Comparison of ENCODE assay signal across 24 cellular contexts in genomic region chr1:175963740-175964139, GRCh38.
"Had no signal": no experiment of that assay in that cellular context is flagged by ENCODE, and none has a peak within 500 bp of the region (broad histone marks: within the 10 kb centered on the region; RNA-seq: fewer than 3 reads in every experiment).

No MANE protein-coding gene starts in this region.

- H3K27me3 Mint-ChIP-seq: T-cell had no signal

- H3K27ac ChIP-seq: HL-60, KMS-11 had no signal

- H3K9me3 ChIP-seq: SK-N-SH had no signal

- H3K27ac Mint-ChIP-seq: T-cell had no signal

- DNase-seq: Kasumi-1, NCI-H1092, NCI-H1105 treated with DMSO at 0.1 percent for 48 hours, NCI-H1417 treated with DMSO at 0.1 percent for 48 hours, NCI-H146, NCI-H187, NCI-H2029, NCI-H2081 treated with DMSO at 0.1 percent for 48 hours, NCI-H2171, NCI-H226, NCI-H446, NCI-H510A, NCI-H524 treated with DMSO at 0.1 percent for 48 hours, NCI-H69, NCI-H774, RPMI8226, SHP77, SK-N-SH, SW 1271, T-cell had no signal

- H3K9ac ChIP-seq: KMS-11, SK-N-SH had no signal

- ATAC-seq: T-cell had no signal

- FAIRE-seq: HTR-8/SVneo, RCC 7860 had no signal

- H3K4me3 Mint-ChIP-seq: T-cell had no signal

- H3K9me3 Mint-ChIP-seq: T-cell had no signal
